ENCODE assay signal across 28 cellular contexts in genomic region chr4:3410401-3411135, GRCh38. TPM values are rescaled to one million over a fixed set of nuclear protein-coding genes. Genes with fewer than 3 reads are reported as not detected.
DNase-seq lines count a peak whose midpoint lies in the region; ATAC-seq and TF ChIP-seq lines count a peak whose summit lies in the region.
"Had no signal": no experiment of that assay in that cellular context is flagged by ENCODE, and none has a peak within 500 bp of the region (broad histone marks: within the 10 kb centered on the region; RNA-seq: fewer than 3 reads in every experiment).

No MANE protein-coding gene starts in this region.

- H3K4me1 Mint-ChIP-seq in glutamatergic neuron (ENCODE audit: low read depth, unreplicated experiment): peaks cover 40% of the 10 kb centered on the region
- H3K4me1 Mint-ChIP-seq: activated CD4-positive, alpha-beta memory T cell treated with anti-CD3 and anti-CD28 coated beads, Interleukin-2, amount 10 ng/mL, durations not matched to agents 7 days and 5 days; activated T-helper 17 cell treated with anti-CD3 and anti-CD28 coated beads, Interleukin-2, amount 50 U/mL, for 72 hours had no signal

- DNase-seq in activated naive CD4-positive, alpha-beta T cell treated with anti-CD3 and anti-CD28 coated beads, Interleukin-2, amount 50 U/mL, for 16 hours: peak; percentile 2
- DNase-seq in activated naive CD4-positive, alpha-beta T cell treated with Interleukin-2 at 50 U/mL for 16 hours: no peak
- no peak for DNase-seq in RWPE1 (ENCODE audit: low spot score)
- peak; percentile 10 for DNase-seq in glutamatergic neuron
- DNase-seq in sciatic nerve (ENCODE audit: low spot score): peak; percentile 41
- no peak for DNase-seq in NCI-H2107 treated with DMSO at 0.1 percent for 48 hours (lab: John Stamatoyannopoulos, UW; ENCODE audit: unreplicated experiment)
- no peak for DNase-seq in RPMI8226
- DNase-seq in GF-D8 (lab: John Stamatoyannopoulos, UW): no peak
- DNase-seq: activated CD4-positive, alpha-beta memory T cell treated with anti-CD3 and anti-CD28 coated beads, Interleukin-2, amount 10 ng/mL, durations not matched to agents 7 days and 5 days; activated CD4-positive, CD25-positive, alpha-beta regulatory T cell treated with anti-CD3 and anti-CD28 coated beads, Interleukin-2, amount 50 U/mL, for 72 hours; CD8-positive, alpha-beta T cell; central memory CD4-positive, alpha-beta T cell; HCEC 1CT; MG63; NCI-H1105 treated with DMSO at 0.1 percent for 48 hours; NCI-H2029 treated with DMSO at 0.1 percent for 48 hours; NCI-H2227 treated with DMSO at 0.1 percent for 48 hours; NCI-H69; stomach had no signal

- no peaks in the 10 kb centered on the region for H3K36me3 Mint-ChIP-seq in glutamatergic neuron (ENCODE audit: unreplicated experiment)
- H3K36me3 Mint-ChIP-seq: CD8-positive, alpha-beta T cell had no signal

- H3K27ac Mint-ChIP-seq in glutamatergic neuron (ENCODE audit: unreplicated experiment): no peak overlapping the region
- H3K27ac Mint-ChIP-seq: activated CD4-positive, alpha-beta memory T cell treated with anti-CD3 and anti-CD28 coated beads, Interleukin-2, amount 10 ng/mL, durations not matched to agents 7 days and 5 days; activated T-helper 17 cell treated with anti-CD3 and anti-CD28 coated beads, Interleukin-2, amount 50 U/mL, for 72 hours; CD8-positive, alpha-beta T cell had no signal

- CTCF ChIA-PET in RWPE1 (lab: Yijun Ruan, JAX): no interaction called here

- POLR2A ChIA-PET in RWPE1 (lab: Yijun Ruan, JAX; ENCODE audit: low non-redundant PET): no interaction called here

- ATAC-seq in sciatic nerve: no peak
- ATAC-seq: activated T-helper 17 cell treated with anti-CD3 and anti-CD28 coated beads, Interleukin-2, amount 50 U/mL, for 72 hours; CD8-positive, alpha-beta T cell; K562; psoas muscle had no signal

- H3K9me3 Mint-ChIP-seq in glutamatergic neuron (ENCODE audit: unreplicated experiment): peaks cover 10% of the 10 kb centered on the region
- H3K9me3 Mint-ChIP-seq: activated CD4-positive, alpha-beta memory T cell treated with anti-CD3 and anti-CD28 coated beads, Interleukin-2, amount 10 ng/mL, durations not matched to agents 7 days and 5 days; activated T-helper 17 cell treated with anti-CD3 and anti-CD28 coated beads, Interleukin-2, amount 50 U/mL, for 72 hours; CD8-positive, alpha-beta T cell had no signal

- no peak overlapping the region for H3K4me3 Mint-ChIP-seq in glutamatergic neuron (ENCODE audit: unreplicated experiment)
- H3K4me3 Mint-ChIP-seq: activated CD4-positive, alpha-beta memory T cell treated with anti-CD3 and anti-CD28 coated beads, Interleukin-2, amount 10 ng/mL, durations not matched to agents 7 days and 5 days; activated T-helper 17 cell treated with anti-CD3 and anti-CD28 coated beads, Interleukin-2, amount 50 U/mL, for 72 hours; CD8-positive, alpha-beta T cell had no signal

- 0 out of 2 replicates have a peak overlapping the region, but pooled peaks have one; percentile 10 for H3K27ac ChIP-seq in RWPE1
- H3K27ac ChIP-seq: psoas muscle, stomach, tibial artery had no signal

- TF ChIP-seq CTCF in RWPE1 (conservative IDR thresholded peaks at IDR 0.05; ENCODE audit: low read depth) (no peak), glutamatergic neuron (IDR thresholded peaks at IDR 0.05; ENCODE audit: partially characterized antibody, unreplicated experiment) (no peak)

- H3K27me3 Mint-ChIP-seq in glutamatergic neuron (ENCODE audit: unreplicated experiment): peaks cover 4% of the 10 kb centered on the region
- H3K27me3 Mint-ChIP-seq: activated CD4-positive, alpha-beta memory T cell treated with anti-CD3 and anti-CD28 coated beads, Interleukin-2, amount 10 ng/mL, durations not matched to agents 7 days and 5 days; activated T-helper 17 cell treated with anti-CD3 and anti-CD28 coated beads, Interleukin-2, amount 50 U/mL, for 72 hours had no signal

- intact Hi-C loops in sciatic nerve (cut with DNase I): no loop called here

RNA-seq across cellular contexts. Expression of gene HGFAC, which starts 31.2 kb away (rescaled TPM):
- total RNA-seq in glutamatergic neuron (ENCODE audit: unreplicated experiment) (9.4 TPM), sciatic nerve (not detected)
- total RNA-seq: activated CD4-positive, alpha-beta memory T cell treated with anti-CD3 and anti-CD28 coated beads, Interleukin-2, amount 10 ng/mL, durations not matched to agents 7 days and 5 days; activated T-helper 17 cell treated with anti-CD3 and anti-CD28 coated beads, Interleukin-2, amount 50 U/mL, for 72 hours; CD8-positive, alpha-beta T cell; HT1080; K562; SK-MEL-5; stomach; T-helper 1 cell treated with Interleukin-12 subunit alpha and Interleukin-12 subunit beta and Interleukin-4 antibody, amounts not matched to agents 30 ng/mL and 1 ng/mL, for 36 hours had no signal

RNA-seq across cellular contexts. Expression of gene DOK7, which starts 52.5 kb away (rescaled TPM):
- total RNA-seq in glutamatergic neuron (ENCODE audit: unreplicated experiment) (5.1 TPM), sciatic nerve (not detected)
- total RNA-seq: activated CD4-positive, alpha-beta memory T cell treated with anti-CD3 and anti-CD28 coated beads, Interleukin-2, amount 10 ng/mL, durations not matched to agents 7 days and 5 days; activated T-helper 17 cell treated with anti-CD3 and anti-CD28 coated beads, Interleukin-2, amount 50 U/mL, for 72 hours; astrocyte; CD8-positive, alpha-beta T cell; HT1080; K562; lung microvascular endothelial cell; SK-MEL-5; T-helper 1 cell treated with Interleukin-12 subunit alpha and Interleukin-12 subunit beta and Interleukin-4 antibody, amounts not matched to agents 30 ng/mL and 1 ng/mL, for 36 hours had no signal

Comparison
In these comparisons a context has a peak if more than half of its experiments do, and no peak if none do; other contexts are left out.
1. DNase-seq: peak in activated naive CD4-positive, alpha-beta T cell treated with anti-CD3 and anti-CD28 coated beads, Interleukin-2, amount 50 U/mL, for 16 hours (single experiment), glutamatergic neuron (single experiment) and sciatic nerve (single experiment); none in activated naive CD4-positive, alpha-beta T cell treated with Interleukin-2 at 50 U/mL for 16 hours (single experiment), RWPE1 (single experiment), NCI-H2107 treated with DMSO at 0.1 percent for 48 hours (single experiment), RPMI8226 (single experiment) and GF-D8 (single experiment).